ENCODE assay signal across 1 cellular context in genomic region chr12:104986022-104986941, GRCh38.
TF ChIP-seq lines count a peak whose summit lies in the region.

Gene NOPCHAP1 (plus strand): TSS chr12:104986316. CDS start chr12:104986353, 37 bp downstream.

TF ChIP-seq in HepG2, 621 proteins besides CTCF, POLR2A, EP300 and RAD21 (continued from another document and continues in another):
- no peak for TF ChIP-seq ZNF512B (CRISPR knock-in tag; IDR thresholded peaks at IDR 0.05; ENCODE audit: borderline replicate concordance)
- 0 out of 2 replicates have a peak, but pooled peaks have one; percentile 51 for TF ChIP-seq AHR (CRISPR knock-in tag; IDR thresholded peaks at IDR 0.05)
- TF ChIP-seq PREB (CRISPR knock-in tag; IDR thresholded peaks at IDR 0.05) = no peak
- no peak for TF ChIP-seq ZNF138 (CRISPR knock-in tag; IDR thresholded peaks at IDR 0.05; ENCODE audit: low read depth)
- peak; percentile 77 for TF ChIP-seq MAX (IDR thresholded peaks at IDR 0.05)
- no peak for TF ChIP-seq FOXK2 (IDR thresholded peaks at IDR 0.05)
- TF ChIP-seq SIX1 (CRISPR knock-in tag; IDR thresholded peaks at IDR 0.05; ENCODE audit: borderline replicate concordance) = no peak
- no peak for TF ChIP-seq SMAD3 (CRISPR knock-in tag; IDR thresholded peaks at IDR 0.05)
- peak; percentile 86; the same call in 1 of the 2 replicates for TF ChIP-seq ZNF274 (CRISPR knock-in tag; IDR thresholded peaks at IDR 0.05)
- peak; percentile 72; the same call in 1 of the 2 replicates for TF ChIP-seq MXD1 (CRISPR knock-in tag; IDR thresholded peaks at IDR 0.05)
- TF ChIP-seq ZNF644 (CRISPR knock-in tag; IDR thresholded peaks at IDR 0.05; ENCODE audit: low read depth) = peak; percentile 57; the same call in 1 of the 2 replicates
- TF ChIP-seq ZNF557 (CRISPR knock-in tag; IDR thresholded peaks at IDR 0.05) = no peak
- TF ChIP-seq ZNF234 (CRISPR knock-in tag; conservative IDR thresholded peaks at IDR 0.05) = no peak
- TF ChIP-seq ATF1 (CRISPR knock-in tag; IDR thresholded peaks at IDR 0.05) = no peak
- peak; percentile 52; the same call in 1 of the 2 replicates for TF ChIP-seq YEATS2 (CRISPR knock-in tag; IDR thresholded peaks at IDR 0.05; ENCODE audit: borderline replicate concordance)
- TF ChIP-seq FOXP1 (IDR thresholded peaks at IDR 0.05) = no peak
- no peak for TF ChIP-seq FOXP1 (CRISPR knock-in tag; IDR thresholded peaks at IDR 0.05)
- peak; percentile 91 for TF ChIP-seq ZNF777 (CRISPR knock-in tag; IDR thresholded peaks at IDR 0.05)
- no peak for TF ChIP-seq ZNF3 (CRISPR knock-in tag; IDR thresholded peaks at IDR 0.05)
- no peak for TF ChIP-seq ZUFSP (CRISPR knock-in tag; IDR thresholded peaks at IDR 0.05; ENCODE audit: borderline replicate concordance)
- TF ChIP-seq SNAPC4 (CRISPR knock-in tag; IDR thresholded peaks at IDR 0.05) = no peak
- no peak for TF ChIP-seq ZBTB34 (CRISPR knock-in tag; IDR thresholded peaks at IDR 0.05)
- TF ChIP-seq KAT7 (CRISPR knock-in tag; IDR thresholded peaks at IDR 0.05; ENCODE audit: borderline replicate concordance) = 0 out of 2 replicates have a peak, but pooled peaks have one; percentile 37
- TF ChIP-seq ZNF160 (CRISPR knock-in tag; IDR thresholded peaks at IDR 0.05) = no peak
- TF ChIP-seq HDAC1 (CRISPR knock-in tag; IDR thresholded peaks at IDR 0.05) = peak; percentile 75
- no peak for TF ChIP-seq TCF12 (IDR thresholded peaks at IDR 0.05)
- no peak for TF ChIP-seq TCF12 (CRISPR knock-in tag; IDR thresholded peaks at IDR 0.05)
- no peak for TF ChIP-seq ZNF713 (CRISPR knock-in tag; IDR thresholded peaks at IDR 0.05)
- peak; percentile 66; the same call in 1 of the 2 replicates for TF ChIP-seq ZNF563 (CRISPR knock-in tag; IDR thresholded peaks at IDR 0.05)
- no peak for TF ChIP-seq MEIS2 (CRISPR knock-in tag; IDR thresholded peaks at IDR 0.05)
- TF ChIP-seq ADNP (CRISPR knock-in tag; IDR thresholded peaks at IDR 0.05) = no peak
- TF ChIP-seq ZNF589 (CRISPR knock-in tag; conservative IDR thresholded peaks at IDR 0.05) = no peak
- TF ChIP-seq MYC (CRISPR knock-in tag; IDR thresholded peaks at IDR 0.05; ENCODE audit: borderline replicate concordance) = peak; percentile 79; the same call in 1 of the 2 replicates
- 0 out of 2 replicates have a peak, but pooled peaks have one; percentile 12 for TF ChIP-seq ATF2 (CRISPR knock-in tag; IDR thresholded peaks at IDR 0.05)
- peak in 1 of 2 experiments; percentile 23; a peak in 1 of 4 replicates for TF ChIP-seq HMGXB4 (CRISPR knock-in tag; IDR thresholded peaks at IDR 0.05; ENCODE audit: borderline replicate concordance in 1 of 2, low read depth in 1 of 2)
- TF ChIP-seq CREBL2 (CRISPR knock-in tag; IDR thresholded peaks at IDR 0.05; ENCODE audit: borderline replicate concordance) = 0 out of 2 replicates have a peak, but pooled peaks have one; percentile 41
- TF ChIP-seq ZNF567 (CRISPR knock-in tag; IDR thresholded peaks at IDR 0.05; ENCODE audit: borderline replicate concordance) = 0 out of 2 replicates have a peak, but pooled peaks have one; percentile 21
- no peak for TF ChIP-seq SMARCE1 (IDR thresholded peaks at IDR 0.05; ENCODE audit: borderline replicate concordance)
- TF ChIP-seq MEIS1 (CRISPR knock-in tag; IDR thresholded peaks at IDR 0.05; ENCODE audit: borderline replicate concordance) = no peak
- TF ChIP-seq ZBTB25 (CRISPR knock-in tag; IDR thresholded peaks at IDR 0.05) = 0 out of 2 replicates have a peak, but pooled peaks have one; percentile 44
- TF ChIP-seq HIVEP1 (CRISPR knock-in tag; IDR thresholded peaks at IDR 0.05) = no peak; the same call in 1 of the 2 replicates
- TF ChIP-seq ZNF101 (CRISPR knock-in tag; IDR thresholded peaks at IDR 0.05; ENCODE audit: borderline replicate concordance, low read depth) = no peak
- no peak for TF ChIP-seq ZNF224 (CRISPR knock-in tag; IDR thresholded peaks at IDR 0.05)
- TF ChIP-seq MED8 (CRISPR knock-in tag; IDR thresholded peaks at IDR 0.05; ENCODE audit: insufficient replicate concordance) = no peak
- TF ChIP-seq ZNF670 (CRISPR knock-in tag; IDR thresholded peaks at IDR 0.05; ENCODE audit: borderline replicate concordance) = no peak
- peak; percentile 53 for TF ChIP-seq KAT8 (CRISPR knock-in tag; IDR thresholded peaks at IDR 0.05)
